In genomic region chr7:106054133-106054532, GRCh38 we compare ENCODE assay signal across 31 cellular contexts.
"Had no signal": no experiment of that assay in that cellular context is flagged by ENCODE, and none has a peak within 500 bp of the region (broad histone marks: within the 10 kb centered on the region; RNA-seq: fewer than 3 reads in every experiment).

No MANE protein-coding gene starts in this region.

- ATAC-seq: activated naive CD8-positive, alpha-beta T cell treated with anti-CD3 and anti-CD28 coated beads, Interleukin-2, amount 50 U/mL, for 24 hours; activated T-helper 17 cell treated with anti-CD3 and anti-CD28 coated beads, Interleukin-2, amount 50 U/mL, for 72 hours; body of pancreas had no signal

- H3K27ac Mint-ChIP-seq: activated CD4-positive, alpha-beta T cell treated with anti-CD3 and anti-CD28 coated beads, Interleukin-2, amount 10 ng/mL, durations not matched to agents 24 days and 14 days; activated naive CD4-positive, alpha-beta T cell treated with anti-CD3 and anti-CD28 coated beads, Interleukin-2, amount 50 U/mL, for 24 hours; activated naive CD8-positive, alpha-beta T cell treated with anti-CD3 and anti-CD28 coated beads, Interleukin-2, amount 50 U/mL, for 24 hours; activated T-helper 17 cell treated with anti-CD3 and anti-CD28 coated beads, Interleukin-2, amount 50 U/mL, for 72 hours; T-helper 2 cell treated with Interferon-gamma antibody and Interleukin-4, amounts not matched to agents 5 μg/mL and 100 μg/mL, for 36 hours had no signal

- H3K27ac ChIP-seq: ascending aorta, body of pancreas, Peyer's patch, RWPE1, SJCRH30 had no signal

- H3K9me2 ChIP-seq: SK-N-SH had no signal

- H3K27me3 ChIP-seq: ascending aorta, body of pancreas, Peyer's patch, SJCRH30 had no signal

- H3K27me3 Mint-ChIP-seq: activated naive CD4-positive, alpha-beta T cell treated with anti-CD3 and anti-CD28 coated beads, Interleukin-2, amount 50 U/mL, for 24 hours; activated naive CD8-positive, alpha-beta T cell treated with anti-CD3 and anti-CD28 coated beads, Interleukin-2, amount 50 U/mL, for 24 hours; central memory CD8-positive, alpha-beta T cell had no signal

- H3K9ac ChIP-seq: SK-N-SH had no signal

- H3K4me2 ChIP-seq: SK-N-SH had no signal

- H3K4me3 Mint-ChIP-seq: activated CD4-positive, alpha-beta T cell treated with anti-CD3 and anti-CD28 coated beads, Interleukin-2, amount 10 ng/mL, durations not matched to agents 24 days and 14 days; activated naive CD4-positive, alpha-beta T cell treated with anti-CD3 and anti-CD28 coated beads, Interleukin-2, amount 50 U/mL, for 24 hours; activated naive CD8-positive, alpha-beta T cell treated with anti-CD3 and anti-CD28 coated beads, Interleukin-2, amount 50 U/mL, for 24 hours; activated T-helper 17 cell treated with anti-CD3 and anti-CD28 coated beads, Interleukin-2, amount 50 U/mL, for 72 hours; central memory CD8-positive, alpha-beta T cell; T-helper 2 cell treated with Interferon-gamma antibody and Interleukin-4, amounts not matched to agents 5 μg/mL and 100 μg/mL, for 36 hours had no signal

- H3K4me3 ChIP-seq: ascending aorta, body of pancreas, Peyer's patch, SJCRH30 had no signal

- DNase-seq: activated CD4-positive, alpha-beta T cell treated with anti-CD3 and anti-CD28 coated beads for 1 hour; activated CD4-positive, alpha-beta T cell treated with anti-CD3 and anti-CD28 coated beads, Interleukin-2, amount 10 ng/mL, durations not matched to agents 24 days and 14 days; activated CD4-positive, alpha-beta T cell treated with anti-CD3 and anti-CD28 coated beads, Interleukin-2, amount 50 U/mL, for 48 hours; activated CD8-positive, alpha-beta memory T cell treated with anti-CD3 and anti-CD28 coated beads for 24 hours; activated gamma-delta T cell treated with Interleukin-2 at 50 U/mL for 16 hours; activated naive CD8-positive, alpha-beta T cell treated with anti-CD3 and anti-CD28 coated beads, Interleukin-2, amount 50 U/mL, for 24 hours; activated T-cell treated with anti-CD3 and anti-CD28 coated beads for 4 hours; activated T-cell treated with anti-CD3 and anti-CD28 coated beads, Interleukin-2, amount 50 U/mL, for 48 hours; amniotic stem cell; body of pancreas; KG1; NCI-H1092; NCI-H1417; NCI-H1694; NCI-H2029; NCI-H2107; NCI-H2171 treated with DMSO at 0.1 percent for 48 hours; NCI-H345; NCI-H510A; NCI-H526 treated with DMSO at 0.1 percent for 48 hours; Peyer's patch; Right ventricle myocardium superior; SJCRH30; SK-N-SH; SW 1271 had no signal

- H3K36me3 Mint-ChIP-seq: activated naive CD4-positive, alpha-beta T cell treated with anti-CD3 and anti-CD28 coated beads, Interleukin-2, amount 50 U/mL, for 24 hours had no signal

- H3K9me3 ChIP-seq: ascending aorta, body of pancreas, Peyer's patch, SJCRH30, SK-N-SH had no signal

- H3K9me3 Mint-ChIP-seq: activated CD4-positive, alpha-beta T cell treated with anti-CD3 and anti-CD28 coated beads, Interleukin-2, amount 10 ng/mL, durations not matched to agents 24 days and 14 days; activated naive CD4-positive, alpha-beta T cell treated with anti-CD3 and anti-CD28 coated beads, Interleukin-2, amount 50 U/mL, for 24 hours; activated naive CD8-positive, alpha-beta T cell treated with anti-CD3 and anti-CD28 coated beads, Interleukin-2, amount 50 U/mL, for 24 hours; activated T-helper 17 cell treated with anti-CD3 and anti-CD28 coated beads, Interleukin-2, amount 50 U/mL, for 72 hours; central memory CD8-positive, alpha-beta T cell; T-helper 2 cell treated with Interferon-gamma antibody and Interleukin-4, amounts not matched to agents 5 μg/mL and 100 μg/mL, for 36 hours had no signal

- H3K36me3 ChIP-seq: ascending aorta, Peyer's patch, SJCRH30 had no signal
